In genomic region chr3:29936054-29936453, GRCh38 we compare ENCODE assay signal across 13 cellular contexts.
DNase-seq lines count a peak whose midpoint lies in the region; ATAC-seq, FAIRE-seq and TF ChIP-seq lines count a peak whose summit lies in the region.
"Had no signal": no experiment of that assay in that cellular context is flagged by ENCODE, and none has a peak within 500 bp of the region (broad histone marks: within the 10 kb centered on the region; RNA-seq: fewer than 3 reads in every experiment).

No MANE protein-coding gene starts in this region.

- intact Hi-C loops in prostate gland (cut with DNase I), result no loop called here

- peak; percentile 21 for DNase-seq in GM06990 (ENCODE audit: extremely low read depth, insufficient read length)
- no peak for DNase-seq in prostate gland (ENCODE audit: low spot score)
- DNase-seq in RCC 7860 (ENCODE audit: low spot score), result no peak
- no peak for DNase-seq in SIG-M5 treated with dmso at 0.1 percent for 504 hours (lab: John Stamatoyannopoulos, UW; ENCODE audit: unreplicated experiment)
- no peak for DNase-seq in NCI-H1105 treated with DMSO at 0.1 percent for 48 hours (lab: John Stamatoyannopoulos, UW)
- DNase-seq: activated CD8-positive, alpha-beta memory T cell treated with anti-CD3 and anti-CD28 coated beads, Interleukin-2, amount 50 U/mL, for 48 hours; AML-193; kidney glomerular epithelial cell; NCI-H1417; stimulated activated naive CD4-positive, alpha-beta T cell treated with Interleukin-2 at 50 U/mL for 16 hours had no signal

- H3K27me3 ChIP-seq in GM06990 (replicated peaks; ENCODE audit: control insufficient read depth, insufficient read depth, low read length) (no peaks in the 10 kb centered on the region), prostate gland (replicated peaks; ENCODE audit: insufficient read depth) (no peaks in the 10 kb centered on the region)

- 82% methylated on average over 3 of the region's 3 CpGs for WGBS in prostate gland

- no peaks in the 10 kb centered on the region for H3K9me3 ChIP-seq in prostate gland

- TF ChIP-seq POLR2A in prostate gland (IDR thresholded peaks at IDR 0.05), result no peak

- FAIRE-seq in RCC 7860 (lab: Jason Lieb, UNC), result no peak

- no peaks in the 10 kb centered on the region for H3K4me1 ChIP-seq in prostate gland (replicated peaks)

- H3K27ac ChIP-seq in prostate gland, result no peak overlapping the region

- H3K36me3 ChIP-seq in GM06990 (ENCODE audit: control insufficient read depth, insufficient read depth, low read length), result no peaks in the 10 kb centered on the region
- H3K36me3 ChIP-seq in prostate gland, result no peaks in the 10 kb centered on the region

- ATAC-seq in GM18870 (IDR thresholded peaks at IDR 0.05; ENCODE audit: unreplicated experiment) (peak; percentile 99), HG02571 (IDR thresholded peaks at IDR 0.05; ENCODE audit: unreplicated experiment) (peak; percentile 80), HG03442 (IDR thresholded peaks at IDR 0.05; ENCODE audit: unreplicated experiment) (peak; percentile 84)

- no peak for TF ChIP-seq CTCF in GM06990 (IDR thresholded peaks at IDR 0.05; ENCODE audit: insufficient read depth, low read length, poor library complexity, severe bottlenecking)
- TF ChIP-seq CTCF in prostate gland (IDR thresholded peaks at IDR 0.05), result no peak

- H3K4me3 ChIP-seq in GM06990 (replicated peaks; ENCODE audit: low read depth, low read length) (no peak overlapping the region), prostate gland (no peak overlapping the region)
